ENCODE assay signal across 12 cellular contexts in the genomic region with DNA sequence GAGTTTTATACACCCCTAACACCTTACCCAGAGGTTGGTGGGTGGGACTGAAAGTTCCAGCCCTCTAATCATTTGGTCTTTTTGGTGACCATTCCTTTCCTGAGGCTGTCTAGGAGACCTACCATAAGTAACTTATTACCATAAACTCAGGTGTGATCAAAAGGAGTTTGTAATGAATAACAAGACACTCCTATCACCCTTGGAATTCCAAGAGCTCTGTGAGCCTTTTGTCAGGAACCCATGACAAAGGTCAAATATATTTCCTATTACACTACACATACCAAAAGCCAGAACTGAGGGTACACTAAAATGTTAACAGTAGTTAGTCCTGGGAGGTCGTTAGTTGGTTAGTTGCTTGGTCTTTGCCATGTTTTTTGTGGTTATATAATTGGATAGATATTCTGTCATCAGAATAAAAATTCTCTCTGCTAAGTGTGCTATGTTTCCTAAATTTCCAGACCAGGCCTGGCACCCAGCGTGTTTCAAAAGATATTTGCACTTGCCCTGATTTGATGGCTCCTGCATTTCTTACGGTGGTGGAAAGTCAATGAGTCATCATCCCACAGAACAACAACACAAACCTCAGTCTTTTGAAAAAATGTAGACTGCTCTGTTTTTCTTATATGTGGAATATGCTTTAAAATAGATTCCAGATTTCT. TPM values are rescaled to one million over a fixed set of nuclear protein-coding genes. Genes with fewer than 3 reads are reported as not detected.
DNase-seq lines count a peak whose midpoint lies in the region; ATAC-seq, FAIRE-seq and TF ChIP-seq lines count a peak whose summit lies in the region.
"Had no signal": no experiment of that assay in that cellular context is flagged by ENCODE, and none has a peak within 500 bp of the region (broad histone marks: within the 10 kb centered on the region; RNA-seq: fewer than 3 reads in every experiment).

No MANE protein-coding gene starts in this region.

- H3K4me3 ChIP-seq in A549 (no peak overlapping the region), astrocyte of the spinal cord (ENCODE audit: low read depth, low read length) (no peak overlapping the region), left lung (no peak overlapping the region)
- H3K4me3 ChIP-seq: upper lobe of left lung had no signal

- peak overlapping the region; percentile 71 for H3K4me3 Mint-ChIP-seq in HFFc6

- 0 out of 2 replicates have a peak, but pooled peaks cover 2% of the 10 kb centered on the region for H3K27me3 Mint-ChIP-seq in HFFc6 (ENCODE audit: insufficient read depth)

- no peaks in the 10 kb centered on the region for H3K9me3 ChIP-seq in A549
- H3K9me3 ChIP-seq in left lung: no peaks in the 10 kb centered on the region
- H3K9me3 ChIP-seq: upper lobe of left lung had no signal

- H3K4me2 ChIP-seq in A549: peak overlapping the region; percentile 61

- H3K9me3 Mint-ChIP-seq in HFFc6: no peaks in the 10 kb centered on the region

- DNase-seq in A549 (ENCODE audit: low read depth in 1 of 2, low spot score in 1 of 2) (peak; percentile 67 to 79), HFFc6 (peak; percentile 80), astrocyte of the spinal cord (ENCODE audit: low read depth, low spot score) (peak; percentile 94), left lung (no peak), NCI-H2171 (lab: John Stamatoyannopoulos, UW) (no peak), NCI-H146 treated with DMSO at 0.1 percent for 48 hours (lab: John Stamatoyannopoulos, UW; ENCODE audit: unreplicated experiment) (no peak)
- DNase-seq: DMS 273 treated with DMSO at 0.1 percent for 48 hours, NCI-H748 treated with DMSO at 0.1 percent for 48 hours, upper lobe of left lung had no signal

- TF ChIP-seq CTCF in A549 (IDR thresholded peaks at IDR 0.05) (no peak), HFFc6 (IDR thresholded peaks at IDR 0.05) (no peak), astrocyte of the spinal cord (IDR thresholded peaks at IDR 0.05; ENCODE audit: low read depth, low read length) (no peak), left lung (IDR thresholded peaks at IDR 0.05) (no peak)

- TF ChIP-seq EP300 in A549 (IDR thresholded peaks at IDR 0.05): peak in 1 of 2 experiments; percentile 61; a peak in 1 of 5 replicates

- H3K27ac ChIP-seq in A549 (peak overlapping the region; percentile 82 to 87), left lung (peak overlapping the region; percentile 2 to 73)

- CTCF ChIA-PET in A549 (lab: Yijun Ruan, JAX): interaction anchor here (0.7 to 1.3 kb wide), 4 partner anchors 8 to 41 kb away, joined by 3 to 4 read pairs (median 3); no protein-coding TSS in a partner anchor

- peaks cover 41% of the 10 kb centered on the region for H3K4me1 Mint-ChIP-seq in HFFc6 (ENCODE audit: low read depth)

- in situ Hi-C loops in astrocyte of the spinal cord (cut with HindIII; ENCODE audit: low sequenced_read_pairs): no loop called here

- ATAC-seq in A549: peak; percentile 85 to 88
- peak; percentile 75 for ATAC-seq in left lung
- no peak for ATAC-seq in GM21447 (IDR thresholded peaks at IDR 0.05; ENCODE audit: unreplicated experiment)
- ATAC-seq in GM18502 (IDR thresholded peaks at IDR 0.05; ENCODE audit: poor library complexity, unreplicated experiment): no peak
- ATAC-seq: esophagus mucosa had no signal

- peak; percentile 74 for FAIRE-seq in A549 (lab: Jason Lieb, UNC)

- peaks cover 37% of the 10 kb centered on the region for H3K4me1 ChIP-seq in A549
- peaks cover 0 to 6% of the 10 kb centered on the region in 2 donors for H3K4me1 ChIP-seq in left lung
- H3K4me1 ChIP-seq: upper lobe of left lung had no signal

- no peaks in the 10 kb centered on the region for H3K27me3 ChIP-seq in left lung
- H3K27me3 ChIP-seq: upper lobe of left lung had no signal

- intact Hi-C loops in left lung (cut with DNase I): no loop called here

- TF ChIP-seq POLR2A in A549 (IDR thresholded peaks at IDR 0.05; ENCODE audit: low read length): no peak

- peak overlapping the region; percentile 85 for H3K27ac Mint-ChIP-seq in HFFc6

- peaks cover 0 to 84% of the 10 kb centered on the region in 2 donors for H3K36me3 ChIP-seq in left lung

- TF ChIP-seq RAD21 in A549 (conservative IDR thresholded peaks at IDR 0.05 in 1 of 2, IDR thresholded peaks at IDR 0.05 in 1 of 2): no peak

- WGBS in A549 (ENCODE audit: missing lambda C conversion rate): 9% methylated on average over 3 of the region's 3 CpGs

- POLR2A ChIA-PET in A549 (lab: Yijun Ruan, JAX): no interaction called here

- peaks cover 37% of the 10 kb centered on the region for H3K36me3 Mint-ChIP-seq in HFFc6 (ENCODE audit: low read depth)

TF ChIP-seq in A549, 52 proteins besides CTCF, POLR2A, EP300 and RAD21 (continues in another document):
- TF ChIP-seq SMC3 (IDR thresholded peaks at IDR 0.05) (no peak), RARB (CRISPR knock-in tag; IDR thresholded peaks at IDR 0.05) (no peak), ZFP36 (IDR thresholded peaks at IDR 0.05; ENCODE audit: borderline replicate concordance, partially characterized antibody) (no peak), FOSL2 (IDR thresholded peaks at IDR 0.05) (no peak; the same call in 1 of the 2 replicates), FOSL2 (CRISPR knock-in tag; IDR thresholded peaks at IDR 0.05) (peak; percentile 89), GATA3 (IDR thresholded peaks at IDR 0.05; ENCODE audit: borderline replicate concordance) (peak; percentile 29; the same call in 1 of the 2 replicates), JUN (IDR thresholded peaks at IDR 0.05) (peak in 1 of 2 experiments; percentile 24; a peak in 1 of 5 replicates), RNF2 (IDR thresholded peaks at IDR 0.05; ENCODE audit: borderline replicate concordance, low read depth) (no peak), ESRRA (IDR thresholded peaks at IDR 0.05; ENCODE audit: borderline replicate concordance, low read length) (no peak), NR3C1 (IDR thresholded peaks at IDR 0.05) (no peak), EHMT2 (IDR thresholded peaks at IDR 0.05; ENCODE audit: low read depth) (no peak), MAZ (IDR thresholded peaks at IDR 0.05; ENCODE audit: borderline replicate concordance, low read depth, low read length) (no peak), POLR2AphosphoS2 (conservative IDR thresholded peaks at IDR 0.05; ENCODE audit: low read length) (no peak), EHF (CRISPR knock-in tag; IDR thresholded peaks at IDR 0.05) (no peak), CEBPB (IDR thresholded peaks at IDR 0.05) (no peak), HDAC2 (IDR thresholded peaks at IDR 0.05) (no peak), HOXB5 (CRISPR knock-in tag; IDR thresholded peaks at IDR 0.05) (no peak), CBX2 (IDR thresholded peaks at IDR 0.05; ENCODE audit: borderline replicate concordance, low read depth) (no peak), MAFK (IDR thresholded peaks at IDR 0.05; ENCODE audit: partially characterized antibody) (no peak), ZSCAN20 (CRISPR knock-in tag; IDR thresholded peaks at IDR 0.05) (no peak), NFE2L2 (conservative IDR thresholded peaks at IDR 0.05; ENCODE audit: low read length) (no peak), MYC (IDR thresholded peaks at IDR 0.05; ENCODE audit: borderline replicate concordance, low read length) (no peak), ZNF302 (CRISPR knock-in tag; IDR thresholded peaks at IDR 0.05) (peak; percentile 41; the same call in 1 of the 2 replicates)
- TF ChIP-seq, protein P1, sequence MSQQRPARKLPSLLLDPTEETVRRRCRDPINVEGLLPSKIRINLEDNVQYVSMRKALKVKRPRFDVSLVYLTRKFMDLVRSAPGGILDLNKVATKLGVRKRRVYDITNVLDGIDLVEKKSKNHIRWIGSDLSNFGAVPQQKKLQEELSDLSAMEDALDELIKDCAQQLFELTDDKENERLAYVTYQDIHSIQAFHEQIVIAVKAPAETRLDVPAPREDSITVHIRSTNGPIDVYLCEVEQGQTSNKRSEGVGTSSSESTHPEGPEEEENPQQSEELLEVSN (IDR thresholded peaks at IDR 0.05; ENCODE audit: borderline replicate concordance, low read depth): no peak
- TF ChIP-seq, protein P2, sequence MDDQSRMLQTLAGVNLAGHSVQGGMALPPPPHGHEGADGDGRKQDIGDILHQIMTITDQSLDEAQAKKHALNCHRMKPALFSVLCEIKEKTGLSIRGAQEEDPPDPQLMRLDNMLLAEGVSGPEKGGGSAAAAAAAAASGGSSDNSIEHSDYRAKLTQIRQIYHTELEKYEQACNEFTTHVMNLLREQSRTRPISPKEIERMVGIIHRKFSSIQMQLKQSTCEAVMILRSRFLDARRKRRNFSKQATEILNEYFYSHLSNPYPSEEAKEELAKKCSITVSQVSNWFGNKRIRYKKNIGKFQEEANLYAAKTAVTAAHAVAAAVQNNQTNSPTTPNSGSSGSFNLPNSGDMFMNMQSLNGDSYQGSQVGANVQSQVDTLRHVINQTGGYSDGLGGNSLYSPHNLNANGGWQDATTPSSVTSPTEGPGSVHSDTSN (IDR thresholded peaks at IDR 0.05): no peak
- TF ChIP-seq, protein P3, sequence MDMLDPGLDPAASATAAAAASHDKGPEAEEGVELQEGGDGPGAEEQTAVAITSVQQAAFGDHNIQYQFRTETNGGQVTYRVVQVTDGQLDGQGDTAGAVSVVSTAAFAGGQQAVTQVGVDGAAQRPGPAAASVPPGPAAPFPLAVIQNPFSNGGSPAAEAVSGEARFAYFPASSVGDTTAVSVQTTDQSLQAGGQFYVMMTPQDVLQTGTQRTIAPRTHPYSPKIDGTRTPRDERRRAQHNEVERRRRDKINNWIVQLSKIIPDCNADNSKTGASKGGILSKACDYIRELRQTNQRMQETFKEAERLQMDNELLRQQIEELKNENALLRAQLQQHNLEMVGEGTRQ (IDR thresholded peaks at IDR 0.05): no peak

RNA-seq across cellular contexts. Expression of a gene that starts 27.0 kb away (rescaled TPM):
- polyA plus RNA-seq in A549 (2011; rRNA removed) (0.60 and 0.84 TPM in 2 replicates), A549 (2017; fragmentation: RNase III; extraction: RNeasy Plus Mini Kit Qiagen cat#74134 plus additional on column Dnase treatment) (1.6 to 1.9 TPM (median 1.7 TPM) in 3 replicates)
- 0.11 and 0.13 TPM in 2 replicates for polyA plus RNA-seq in A549 (2012; cell fraction: cytosol; rRNA removed)
- 0.11 and 0.20 TPM in 2 replicates for polyA plus RNA-seq in A549 (2012; cell fraction: nucleus; rRNA removed)
- polyA minus RNA-seq in A549 (2011; rRNA and poly(A)+ RNA removed): 0.39 and 0.74 TPM in 2 replicates
- total RNA-seq in HFFc6 (2021; fragmentation: NEBNext Ultra II Directional; extraction: Animal tissue kit (Norgen Biotek cat#: 25700)): 1 to 10 TPM in 4 of 6 experiments, under 1 TPM in 2; 0.94 to 1.3 (median 1.2) TPM
- 1 to 10 TPM; 1.7 to 2.9 TPM for total RNA-seq in left lung

RNA-seq across cellular contexts. Expression of a gene that starts 50.2 kb away (rescaled TPM):
- polyA plus RNA-seq in A549 (2011; rRNA removed) (102 and 105 TPM in 2 replicates), A549 (2017; fragmentation: RNase III; extraction: RNeasy Plus Mini Kit Qiagen cat#74134 plus additional on column Dnase treatment) (155 to 164 TPM (median 159 TPM) in 3 replicates)
- 75.2 and 80.8 TPM in 2 replicates for polyA plus RNA-seq in A549 (2012; cell fraction: cytosol; rRNA removed)
- 78.3 and 107 TPM in 2 replicates for polyA plus RNA-seq in A549 (2012; cell fraction: nucleus; rRNA removed)
- 131 and 132 TPM in 2 replicates for polyA minus RNA-seq in A549 (2011; rRNA and poly(A)+ RNA removed)
- 100 to 1,000 TPM in 4 of 6 experiments, 10 to 100 TPM in 2; 81.3 to 116 (median 111) TPM for total RNA-seq in HFFc6 (2021; fragmentation: NEBNext Ultra II Directional; extraction: Animal tissue kit (Norgen Biotek cat#: 25700))
- total RNA-seq in left lung: 10 to 100 TPM; 51.7 to 69.6 TPM

Comparison
In these comparisons a context has a peak if more than half of its experiments do, and no peak if none do; other contexts are left out.
1. ATAC-seq: peak in A549 (2 of 2) and left lung (single experiment); none in GM21447 (single experiment) and GM18502 (single experiment).
2. DNase-seq: peak in A549 (2 of 2), HFFc6 (single experiment) and astrocyte of the spinal cord (single experiment); none in left lung (0 of 2), NCI-H2171 (single experiment) and NCI-H146 treated with DMSO at 0.1 percent for 48 hours (single experiment).